1 cellular context compared by ENCODE assay signal in genomic region chr20:58706975-58707681, GRCh38.
A peak's percentile ranks its signal among the peaks of the same experiment; 100 is the strongest.
TF ChIP-seq lines count a peak whose summit lies in the region.

No MANE protein-coding gene starts in this region.

TF ChIP-seq in HepG2, 621 proteins besides CTCF, POLR2A, EP300 and RAD21:
- TF ChIP-seq ZNF724P (CRISPR knock-in tag; IDR thresholded peaks at IDR 0.05; ENCODE audit: borderline replicate concordance) (no peak), THAP9 (CRISPR knock-in tag; IDR thresholded peaks at IDR 0.05; ENCODE audit: borderline replicate concordance) (no peak), ATF1 (CRISPR knock-in tag; IDR thresholded peaks at IDR 0.05) (no peak), AGO2 (optimal IDR thresholded peaks at IDR 0.05; ENCODE audit: low read depth, low read length) (peak; percentile 46)
TF ChIP-seq in HepG2: peak in this region for 1.
